1 cellular context compared by ENCODE assay signal in the genomic region with DNA sequence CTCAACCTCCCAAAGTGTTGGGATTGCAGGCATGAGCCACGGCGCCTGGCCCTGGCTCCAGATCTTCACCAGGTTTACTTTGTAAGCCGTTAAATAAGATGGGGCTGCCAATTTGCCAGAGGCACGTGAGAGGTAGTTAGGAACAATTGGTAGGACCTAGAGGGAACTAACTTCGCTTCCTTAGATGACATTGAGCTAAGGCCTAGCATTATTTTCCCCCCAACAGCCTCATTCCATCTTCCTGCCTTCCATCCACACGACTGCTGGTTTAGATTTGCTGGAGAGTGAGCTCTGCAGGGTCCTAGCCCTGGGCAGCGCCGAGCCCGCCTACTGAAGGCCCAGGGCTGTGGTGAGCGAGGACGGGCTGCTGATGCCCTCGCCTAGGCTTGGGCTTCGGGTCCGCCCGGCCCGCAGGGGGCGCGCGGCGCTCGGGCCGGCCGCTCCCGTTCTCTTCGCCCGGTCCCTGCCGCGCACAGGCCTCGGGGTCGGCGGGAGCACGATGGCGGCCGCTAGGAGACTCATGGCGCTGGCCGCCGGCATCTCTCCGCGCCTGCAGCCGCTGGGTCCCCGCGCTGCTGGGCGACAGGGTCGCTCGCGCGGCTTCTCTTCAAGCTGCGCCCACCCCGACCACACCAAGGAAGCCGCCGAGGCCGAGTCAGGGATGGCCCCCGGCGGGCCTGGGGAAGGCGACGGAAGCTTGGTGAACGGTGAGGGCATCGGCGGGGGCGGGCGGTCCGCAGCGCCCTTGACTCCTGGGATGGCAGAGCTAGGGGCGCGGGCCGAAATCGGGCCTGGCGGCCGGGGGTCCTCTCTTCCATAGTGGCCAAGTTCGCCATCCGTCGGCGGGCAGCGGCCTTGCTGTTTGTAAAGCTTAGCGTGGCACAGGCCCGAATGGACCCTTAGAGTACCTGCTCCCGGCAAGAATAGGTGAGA.
TF ChIP-seq lines count a peak whose summit lies in the region.

No MANE protein-coding gene starts in this region.

TF ChIP-seq in endothelial cell of umbilical vein, 7 proteins besides CTCF, POLR2A, EP300 and RAD21 (continued from another document):
- TF ChIP-seq MAX (IDR thresholded peaks at IDR 0.05; ENCODE audit: insufficient read depth, insufficient read length), result no peak
- TF ChIP-seq FOS (IDR thresholded peaks at IDR 0.05; ENCODE audit: borderline replicate concordance, insufficient read depth, low read length), result no peak
- peak; percentile 95 for TF ChIP-seq POLR2AphosphoS5 (IDR thresholded peaks at IDR 0.05; ENCODE audit: insufficient read depth, low read depth, low read length)
